Comparison of ENCODE assay signal across 8 cellular contexts in the genomic region with DNA sequence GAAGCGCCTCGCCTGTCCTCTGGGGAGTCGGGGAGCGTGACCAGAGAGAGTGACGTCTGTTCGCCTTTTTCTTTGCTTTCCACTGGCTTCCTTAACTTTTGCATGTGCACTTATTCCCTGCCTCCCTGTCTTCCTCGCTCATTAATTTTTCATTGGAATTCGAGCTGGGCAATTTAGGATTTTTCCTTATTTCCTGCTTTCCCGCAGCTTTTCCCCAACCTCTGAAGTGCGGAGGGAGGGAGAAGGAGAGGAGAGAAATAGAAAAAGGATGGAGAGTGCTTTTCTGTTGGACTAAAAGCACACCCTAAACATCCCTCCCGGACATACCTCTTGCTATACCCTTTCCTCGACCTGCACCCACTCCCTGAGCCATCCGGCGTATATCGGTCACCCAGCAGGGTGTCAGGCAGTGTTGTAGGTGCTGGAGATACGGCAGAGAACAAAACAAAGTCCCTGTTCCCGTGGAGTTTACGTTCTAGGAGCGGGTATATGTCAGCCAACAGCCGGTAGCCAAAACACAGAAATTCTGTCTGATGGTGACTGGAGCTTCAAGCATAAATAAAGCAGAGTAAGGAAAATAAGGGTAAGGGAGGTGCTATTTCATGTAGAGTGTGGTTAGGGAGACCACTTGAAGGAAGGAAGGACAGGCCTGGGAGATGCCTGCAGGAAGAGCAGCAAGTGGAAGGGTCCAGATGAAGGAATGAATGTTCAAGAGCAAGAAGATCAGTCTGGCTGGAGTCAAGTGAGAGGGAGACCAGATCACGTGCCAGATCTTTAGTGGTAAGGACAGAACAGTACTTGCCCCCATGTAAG. TPM values are rescaled to one million over a fixed set of nuclear protein-coding genes. Genes with fewer than 3 reads are reported as not detected.
A peak's percentile ranks its signal among the peaks of the same experiment; 100 is the strongest.
DNase-seq lines count a peak whose midpoint lies in the region; ATAC-seq, FAIRE-seq and TF ChIP-seq lines count a peak whose summit lies in the region.

No MANE protein-coding gene starts in this region.

- no peak for ATAC-seq in activated CD8-positive, alpha-beta memory T cell treated with anti-CD3 and anti-CD28 coated beads, Interleukin-2, amount 10 ng/mL, durations not matched to agents 7 days and 5 days
- no peak for ATAC-seq in HG02852 (IDR thresholded peaks at IDR 0.05; ENCODE audit: unreplicated experiment)

- peaks cover 6% of the 10 kb centered on the region for H3K27me3 Mint-ChIP-seq in activated CD8-positive, alpha-beta memory T cell treated with anti-CD3 and anti-CD28 coated beads, Interleukin-2, amount 10 ng/mL, durations not matched to agents 7 days and 5 days
- peaks cover 12% of the 10 kb centered on the region for H3K27me3 Mint-ChIP-seq in activated T-helper 1 cell treated with anti-CD3 and anti-CD28 coated beads, Interleukin-12 subunit alpha, Interleukin-12 subunit beta, Interleukin-2, Interleukin-4 antibody, amounts not matched to agents 30 ng/mL and 10 ng/mL and 1 ng/mL, durations not matched to agents 14 hours and 24 hours and 36 hours (ENCODE audit: insufficient read depth)
- H3K27me3 Mint-ChIP-seq in immature natural killer cell (ENCODE audit: low read depth in 3 of 3) = peaks cover 2 to 11% (median 11%) of the 10 kb centered on the region in 3 donors

- FAIRE-seq in H54 (lab: Jason Lieb, UNC) = no peak
- FAIRE-seq in RCC 7860 (lab: Jason Lieb, UNC) = no peak

- CTCF ChIA-PET in activated CD8-positive, alpha-beta memory T cell treated with anti-CD3 and anti-CD28 coated beads, Interleukin-2, amount 10 ng/mL, durations not matched to agents 7 days and 5 days (lab: Charles Lee) = interaction anchor here (1.0 kb wide), 1 partner anchor 145 kb away, joined by 3 read pairs; no protein-coding TSS in a partner anchor

- H3K4me1 Mint-ChIP-seq in activated CD8-positive, alpha-beta memory T cell treated with anti-CD3 and anti-CD28 coated beads, Interleukin-2, amount 10 ng/mL, durations not matched to agents 7 days and 5 days = peaks cover 31% of the 10 kb centered on the region
- peaks cover 29% of the 10 kb centered on the region for H3K4me1 Mint-ChIP-seq in activated T-helper 1 cell treated with anti-CD3 and anti-CD28 coated beads, Interleukin-12 subunit alpha, Interleukin-12 subunit beta, Interleukin-2, Interleukin-4 antibody, amounts not matched to agents 30 ng/mL and 10 ng/mL and 1 ng/mL, durations not matched to agents 14 hours and 24 hours and 36 hours (ENCODE audit: low read depth)
- H3K4me1 Mint-ChIP-seq in immature natural killer cell = peaks cover 25 to 39% of the 10 kb centered on the region in 2 donors

- peak overlapping the region; percentile 92 for H3K4me3 Mint-ChIP-seq in activated CD8-positive, alpha-beta memory T cell treated with anti-CD3 and anti-CD28 coated beads, Interleukin-2, amount 10 ng/mL, durations not matched to agents 7 days and 5 days
- peak overlapping the region; percentile 83 for H3K4me3 Mint-ChIP-seq in activated T-helper 1 cell treated with anti-CD3 and anti-CD28 coated beads, Interleukin-12 subunit alpha, Interleukin-12 subunit beta, Interleukin-2, Interleukin-4 antibody, amounts not matched to agents 30 ng/mL and 10 ng/mL and 1 ng/mL, durations not matched to agents 14 hours and 24 hours and 36 hours
- H3K4me3 Mint-ChIP-seq in immature natural killer cell = peak overlapping the region; percentile 81 to 94 (median 87)

- peaks cover 15% of the 10 kb centered on the region for H3K36me3 Mint-ChIP-seq in activated CD8-positive, alpha-beta memory T cell treated with anti-CD3 and anti-CD28 coated beads, Interleukin-2, amount 10 ng/mL, durations not matched to agents 7 days and 5 days
- H3K36me3 Mint-ChIP-seq in activated T-helper 1 cell treated with anti-CD3 and anti-CD28 coated beads, Interleukin-12 subunit alpha, Interleukin-12 subunit beta, Interleukin-2, Interleukin-4 antibody, amounts not matched to agents 30 ng/mL and 10 ng/mL and 1 ng/mL, durations not matched to agents 14 hours and 24 hours and 36 hours (ENCODE audit: low read depth) = peaks cover 18% of the 10 kb centered on the region
- H3K36me3 Mint-ChIP-seq in immature natural killer cell = no peaks in the 10 kb centered on the region

- no peak overlapping the region for H3K27ac Mint-ChIP-seq in activated CD8-positive, alpha-beta memory T cell treated with anti-CD3 and anti-CD28 coated beads, Interleukin-2, amount 10 ng/mL, durations not matched to agents 7 days and 5 days
- H3K27ac Mint-ChIP-seq in activated T-helper 1 cell treated with anti-CD3 and anti-CD28 coated beads, Interleukin-12 subunit alpha, Interleukin-12 subunit beta, Interleukin-2, Interleukin-4 antibody, amounts not matched to agents 30 ng/mL and 10 ng/mL and 1 ng/mL, durations not matched to agents 14 hours and 24 hours and 36 hours = peak overlapping the region; percentile 81
- H3K27ac Mint-ChIP-seq in immature natural killer cell = peak overlapping the region; percentile 34 to 90 (median 70)

- H3K9me3 Mint-ChIP-seq in activated CD8-positive, alpha-beta memory T cell treated with anti-CD3 and anti-CD28 coated beads, Interleukin-2, amount 10 ng/mL, durations not matched to agents 7 days and 5 days (ENCODE audit: low read depth) = no peaks in the 10 kb centered on the region
- H3K9me3 Mint-ChIP-seq in activated T-helper 1 cell treated with anti-CD3 and anti-CD28 coated beads, Interleukin-12 subunit alpha, Interleukin-12 subunit beta, Interleukin-2, Interleukin-4 antibody, amounts not matched to agents 30 ng/mL and 10 ng/mL and 1 ng/mL, durations not matched to agents 14 hours and 24 hours and 36 hours = no peaks in the 10 kb centered on the region
- H3K9me3 Mint-ChIP-seq in immature natural killer cell = no peaks in the 10 kb centered on the region

- intact Hi-C loops in activated T-helper 1 cell treated with anti-CD3 and anti-CD28 coated beads, Interleukin-12 subunit alpha, Interleukin-12 subunit beta, Interleukin-2, Interleukin-4 antibody, amounts not matched to agents 30 ng/mL and 10 ng/mL and 1 ng/mL, durations not matched to agents 14 hours and 24 hours and 36 hours (cut with micrococcal nuclease) = loop anchor here (1.0 to 10.0 kb wide), 6 partner anchors 87 to 910 kb away; partner anchors contain the start of genes C5orf22, DROSHA and GOLPH3

- no peak for TF ChIP-seq POLR2A in H54 (IDR thresholded peaks at IDR 0.05; ENCODE audit: low read depth, low read length)

- no peak for DNase-seq in activated CD8-positive, alpha-beta memory T cell treated with anti-CD3 and anti-CD28 coated beads, Interleukin-2, amount 10 ng/mL, durations not matched to agents 7 days and 5 days
- no peak for DNase-seq in activated CD8-positive, alpha-beta memory T cell treated with anti-CD3 and anti-CD28 coated beads for 24 hours
- no peak for DNase-seq in activated T-helper 1 cell treated with anti-CD3 and anti-CD28 coated beads, Interleukin-12 subunit alpha, Interleukin-12 subunit beta, Interleukin-2, Interleukin-4 antibody, amounts not matched to agents 30 ng/mL and 10 ng/mL and 1 ng/mL, durations not matched to agents 14 hours and 24 hours and 36 hours (ENCODE audit: low spot score)
- DNase-seq in immature natural killer cell = no peak
- no peak for DNase-seq in H54 (ENCODE audit: insufficient read length, low spot score)
- no peak for DNase-seq in RCC 7860 (ENCODE audit: low spot score)

- H3K27ac ChIP-seq in temporal lobe (ENCODE audit: low read depth, low read length) = peak overlapping the region; percentile 82

RNA-seq across cellular contexts. Expression of gene ZFR, which starts 0.6 kb away (rescaled TPM):
- total RNA-seq in activated CD8-positive, alpha-beta memory T cell treated with anti-CD3 and anti-CD28 coated beads, Interleukin-2, amount 10 ng/mL, durations not matched to agents 7 days and 5 days = 10 to 100 TPM; 39.8 to 56.0 TPM
- total RNA-seq in activated T-helper 1 cell treated with anti-CD3 and anti-CD28 coated beads, Interleukin-12 subunit alpha, Interleukin-12 subunit beta, Interleukin-2, Interleukin-4 antibody, amounts not matched to agents 30 ng/mL and 10 ng/mL and 1 ng/mL, durations not matched to agents 14 hours and 24 hours and 36 hours = 67.7 and 70.8 TPM in 2 replicates
- polyA plus RNA-seq in immature natural killer cell = 10 to 100 TPM; 63.1 to 90.6 (median 66.2) TPM
- 104 TPM for total RNA-seq in temporal lobe
